ENCODE assay signal across 8 cellular contexts in genomic region chr5:58871648-58872242, GRCh38.
A peak's percentile ranks its signal among the peaks of the same experiment; 100 is the strongest.
DNase-seq lines count a peak whose midpoint lies in the region; ATAC-seq and TF ChIP-seq lines count a peak whose summit lies in the region.

No MANE protein-coding gene starts in this region.

- intact Hi-C loops in left colon (cut with DNase I, micrococcal nuclease) (no loop called here), posterior cingulate gyrus (cut with DNase I) (no loop called here)

- DNase-seq in NCI-H446 (lab: John Stamatoyannopoulos, UW): peak; percentile 52 to 62
- DNase-seq in NCI-H446 treated with DMSO at 0.1 percent for 48 hours (lab: John Stamatoyannopoulos, UW): no peak
- DNase-seq in NAMALWA (ENCODE audit: low spot score): peak; percentile 52
- peak; percentile 16 for DNase-seq in astrocyte of the cerebellum (ENCODE audit: low read depth)
- peak; percentile 7 for DNase-seq in kidney glomerular epithelial cell (lab: John Stamatoyannopoulos, UW)
- no peak for DNase-seq in left colon
- DNase-seq in posterior cingulate gyrus: no peak

- no peak overlapping the region for H3K4me3 ChIP-seq in astrocyte of the cerebellum (ENCODE audit: low read depth, low read length)

- ATAC-seq in GM19351 (IDR thresholded peaks at IDR 0.05; ENCODE audit: unreplicated experiment) (peak; percentile 77), left colon (no peak)

- peak; percentile 58 for TF ChIP-seq CTCF in astrocyte of the cerebellum (IDR thresholded peaks at IDR 0.05; ENCODE audit: low read depth, low read length, missing control alignments)

- in situ Hi-C loops in astrocyte of the cerebellum (cut with HindIII; ENCODE audit: low sequenced_read_pairs): no loop called here

Comparison
In these comparisons a context has a peak if more than half of its experiments do, and no peak if none do; other contexts are left out.
1. DNase-seq: peak in NCI-H446 (2 of 2), NAMALWA (single experiment), astrocyte of the cerebellum (single experiment) and kidney glomerular epithelial cell (single experiment); none in NCI-H446 treated with DMSO at 0.1 percent for 48 hours (single experiment), left colon (0 of 2) and posterior cingulate gyrus (0 of 10).